In the genomic region with DNA sequence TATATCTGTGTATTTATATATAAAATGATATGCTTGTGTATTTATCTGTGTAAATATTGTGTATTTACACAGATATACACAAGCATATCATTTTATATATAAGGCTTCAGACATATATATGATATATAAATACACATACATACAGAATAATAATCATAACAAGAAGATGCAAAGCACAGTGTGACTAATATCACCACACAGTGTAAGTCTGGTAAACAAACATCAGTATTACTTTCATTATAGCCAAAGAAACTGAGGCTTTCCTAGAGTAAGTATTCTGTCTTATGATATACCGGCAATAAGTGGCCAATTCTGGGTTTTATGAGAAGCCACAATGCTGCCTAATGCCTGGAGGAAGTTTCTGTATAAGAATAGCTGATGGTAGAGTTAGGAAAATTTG, we compare ENCODE assay signal across 19 cellular contexts.
DNase-seq lines count a peak whose midpoint lies in the region; ATAC-seq lines count a peak whose summit lies in the region.
"Had no signal": no experiment of that assay in that cellular context is flagged by ENCODE, and none has a peak within 500 bp of the region (broad histone marks: within the 10 kb centered on the region; RNA-seq: fewer than 3 reads in every experiment).

No MANE protein-coding gene starts in this region.

- H3K36me3 Mint-ChIP-seq in stimulated activated effector memory CD8-positive, alpha-beta T cell treated with anti-CD3 and anti-CD28 coated beads, Interleukin-12 subunit alpha, Interleukin-12 subunit beta, amount 100 ng/mL, for 72 hours: peaks cover 52% of the 10 kb centered on the region

- H3K4me1 Mint-ChIP-seq in stimulated activated effector memory CD8-positive, alpha-beta T cell treated with anti-CD3 and anti-CD28 coated beads, Interleukin-12 subunit alpha, Interleukin-12 subunit beta, amount 100 ng/mL, for 72 hours: no peaks in the 10 kb centered on the region

- no peak overlapping the region for H3K4me3 Mint-ChIP-seq in stimulated activated effector memory CD8-positive, alpha-beta T cell treated with anti-CD3 and anti-CD28 coated beads, Interleukin-12 subunit alpha, Interleukin-12 subunit beta, amount 100 ng/mL, for 72 hours
- H3K4me3 Mint-ChIP-seq: CD8-positive, alpha-beta T cell; IgD-negative memory B cell; T-cell had no signal

- no peaks in the 10 kb centered on the region for H3K9me3 Mint-ChIP-seq in stimulated activated effector memory CD8-positive, alpha-beta T cell treated with anti-CD3 and anti-CD28 coated beads, Interleukin-12 subunit alpha, Interleukin-12 subunit beta, amount 100 ng/mL, for 72 hours

- no peak for DNase-seq in stimulated activated effector memory CD8-positive, alpha-beta T cell treated with anti-CD3 and anti-CD28 coated beads, Interleukin-12 subunit alpha, Interleukin-12 subunit beta, amount 100 ng/mL, for 72 hours (ENCODE audit: low spot score in 2 of 2)
- DNase-seq in GOT3 (lab: John Stamatoyannopoulos, UW): no peak
- no peak for DNase-seq in effector CD8-positive, alpha-beta T cell (lab: John Stamatoyannopoulos, UW)
- no peak for DNase-seq in SKM-1 (lab: John Stamatoyannopoulos, UW; ENCODE audit: unreplicated experiment)
- DNase-seq: Calu3; CD8-positive, alpha-beta T cell; EL; Karpas-422; NCI-H1417 treated with DMSO at 0.1 percent for 48 hours; NCI-H1930; NCI-H226; NCI-H524 treated with DMSO at 0.1 percent for 48 hours; SHP77 treated with DMSO at 0.1 percent for 48 hours; SK-N-SH; T-cell had no signal

- no peak overlapping the region for H3K27ac Mint-ChIP-seq in stimulated activated effector memory CD8-positive, alpha-beta T cell treated with anti-CD3 and anti-CD28 coated beads, Interleukin-12 subunit alpha, Interleukin-12 subunit beta, amount 100 ng/mL, for 72 hours
- H3K27ac Mint-ChIP-seq: CD8-positive, alpha-beta T cell; IgD-negative memory B cell; T-cell had no signal

- ATAC-seq in GM18873 (IDR thresholded peaks at IDR 0.05; ENCODE audit: low FRiP score, unreplicated experiment): peak; percentile 53
- peak; percentile 57 for ATAC-seq in GM21723 (IDR thresholded peaks at IDR 0.05; ENCODE audit: unreplicated experiment)
- ATAC-seq in HG03442 (IDR thresholded peaks at IDR 0.05; ENCODE audit: unreplicated experiment): peak; percentile 73
- peak; percentile 79 for ATAC-seq in stimulated activated effector memory CD8-positive, alpha-beta T cell treated with anti-CD3 and anti-CD28 coated beads, Interleukin-12 subunit alpha, Interleukin-12 subunit beta, amount 100 ng/mL, for 72 hours
- ATAC-seq: CD8-positive, alpha-beta T cell; T-cell had no signal
